Comparison of ENCODE assay signal across 14 cellular contexts in genomic region chr20:40562031-40562430, GRCh38.
DNase-seq lines count a peak whose midpoint lies in the region; ATAC-seq, FAIRE-seq and TF ChIP-seq lines count a peak whose summit lies in the region.
"Had no signal": no experiment of that assay in that cellular context is flagged by ENCODE, and none has a peak within 500 bp of the region (broad histone marks: within the 10 kb centered on the region; RNA-seq: fewer than 3 reads in every experiment).

No MANE protein-coding gene starts in this region.

- H3K9me3 ChIP-seq in A549 (no peaks in the 10 kb centered on the region), MG63 (no peaks in the 10 kb centered on the region)
- H3K9me3 ChIP-seq: ovary had no signal

- H3K4me2 ChIP-seq in A549: peak overlapping the region; percentile 7; the same call in 1 of the 3 replicates

- ATAC-seq in A549: peak in 1 of 2 experiments; percentile 10; a peak in 1 of 6 replicates
- ATAC-seq in HG02885 (IDR thresholded peaks at IDR 0.05; ENCODE audit: poor library complexity, unreplicated experiment): no peak
- no peak for ATAC-seq in GM19328 (IDR thresholded peaks at IDR 0.05; ENCODE audit: unreplicated experiment)
- ATAC-seq: activated CD4-positive, CD25-positive, alpha-beta regulatory T cell treated with anti-CD3 and anti-CD28 coated beads, Interleukin-2, amount 50 U/mL, for 24 hours; Right ventricle myocardium inferior had no signal

- peak in 1 of 2 experiments; percentile 19 for DNase-seq in A549 (ENCODE audit: low read depth in 1 of 2, low spot score in 1 of 2)
- DNase-seq in MG63: peak; percentile 13
- DNase-seq in brain microvascular endothelial cell: peak; percentile 38
- peak; percentile 47 for DNase-seq in left kidney (ENCODE audit: low read depth, low spot score)
- no peak for DNase-seq in DMS114 treated with DMSO at 0.1 percent for 48 hours (lab: John Stamatoyannopoulos, UW; ENCODE audit: unreplicated experiment)
- DNase-seq in stimulated activated naive CD4-positive, alpha-beta T cell (lab: John Stamatoyannopoulos, UW): no peak
- DNase-seq: NCI-H446 treated with DMSO at 0.1 percent for 48 hours; ovary; stimulated activated CD4-positive, alpha-beta T cell treated with anti-CD3 and anti-CD28 coated beads, Interleukin-2, amount 100 ng/mL, for 48 hours had no signal

- TF ChIP-seq POLR2A in A549 (IDR thresholded peaks at IDR 0.05; ENCODE audit: low read length): no peak

- H3K4me3 ChIP-seq in A549 (no peak overlapping the region), MG63 (no peak overlapping the region), brain microvascular endothelial cell (ENCODE audit: low read depth, low read length) (no peak overlapping the region)
- H3K4me3 ChIP-seq: cardiac muscle cell, ovary had no signal

- no peak for FAIRE-seq in A549 (lab: Jason Lieb, UNC)

- TF ChIP-seq EP300 in A549 (IDR thresholded peaks at IDR 0.05): no peak

- POLR2A ChIA-PET in A549 (lab: Yijun Ruan, JAX): no interaction called here

- H3K27ac ChIP-seq in A549 (0 out of 6 replicates have a peak overlapping the region, but pooled peaks of 1 of the 2 experiments have one; percentile 33), brain microvascular endothelial cell (no peak overlapping the region)
- H3K27ac ChIP-seq: cardiac muscle cell, ovary had no signal

- H3K36me3 ChIP-seq in MG63 (no peaks in the 10 kb centered on the region), brain microvascular endothelial cell (replicated peaks) (no peaks in the 10 kb centered on the region)
- H3K36me3 ChIP-seq: cardiac muscle cell, ovary had no signal

- in situ Hi-C loops in brain microvascular endothelial cell (cut with HindIII; ENCODE audit: low pct_ligation_motif_present, low sequenced_read_pairs): no loop called here

- H3K27me3 ChIP-seq in MG63: no peaks in the 10 kb centered on the region
- H3K27me3 ChIP-seq in brain microvascular endothelial cell (replicated peaks): no peaks in the 10 kb centered on the region
- H3K27me3 ChIP-seq: cardiac muscle cell, ovary had no signal

- 20% methylated on average over 2 of the region's 2 CpGs for WGBS in A549 (ENCODE audit: missing lambda C conversion rate)

- TF ChIP-seq CTCF in A549 (IDR thresholded peaks at IDR 0.05): no peak
- TF ChIP-seq CTCF in brain microvascular endothelial cell (IDR thresholded peaks at IDR 0.05; ENCODE audit: low read depth, low read length, missing control alignments): no peak

- peaks cover 38% of the 10 kb centered on the region for H3K4me1 ChIP-seq in A549

- CTCF ChIA-PET in A549 (lab: Yijun Ruan, JAX): no interaction called here

- no peak for TF ChIP-seq RAD21 in A549 (conservative IDR thresholded peaks at IDR 0.05 in 1 of 2, IDR thresholded peaks at IDR 0.05 in 1 of 2)

TF ChIP-seq in A549, 52 proteins besides CTCF, POLR2A, EP300 and RAD21:
- TF ChIP-seq HMGXB4 (CRISPR knock-in tag; IDR thresholded peaks at IDR 0.05; ENCODE audit: borderline replicate concordance): no peak
- no peak for TF ChIP-seq ELK1 (IDR thresholded peaks at IDR 0.05; ENCODE audit: low read depth, low read length)
- no peak for TF ChIP-seq ZSCAN20 (CRISPR knock-in tag; IDR thresholded peaks at IDR 0.05)
- TF ChIP-seq MAZ (IDR thresholded peaks at IDR 0.05; ENCODE audit: borderline replicate concordance, low read depth, low read length): no peak
- TF ChIP-seq NPAS2 (CRISPR knock-in tag; IDR thresholded peaks at IDR 0.05; ENCODE audit: borderline replicate concordance): no peak
- TF ChIP-seq FOXS1 (CRISPR knock-in tag; IDR thresholded peaks at IDR 0.05): no peak
- no peak for TF ChIP-seq CHD2 (IDR thresholded peaks at IDR 0.05; ENCODE audit: low read length, partially characterized antibody)

Comparison
In these comparisons a context has a peak if more than half of its experiments do, and no peak if none do; other contexts are left out.
1. DNase-seq: peak in MG63 (single experiment), brain microvascular endothelial cell (single experiment) and left kidney (single experiment); none in DMS114 treated with DMSO at 0.1 percent for 48 hours (single experiment) and stimulated activated naive CD4-positive, alpha-beta T cell (0 of 6).